Comparison of ENCODE assay signal across 16 cellular contexts in genomic region chr3:194755689-194756459, GRCh38.
"Had no signal": no experiment of that assay in that cellular context is flagged by ENCODE, and none has a peak within 500 bp of the region (broad histone marks: within the 10 kb centered on the region; RNA-seq: fewer than 3 reads in every experiment).

No MANE protein-coding gene starts in this region.

- H3K27me3 ChIP-seq: hepatocyte, ovary, right atrium auricular region, sigmoid colon, testis, tibial nerve had no signal

- H3K9me3 Mint-ChIP-seq: naive thymus-derived CD8-positive, alpha-beta T cell had no signal

- H3K9me3 ChIP-seq: mucosa of descending colon, ovary, right atrium auricular region, sigmoid colon, testis, tibial nerve had no signal

- H3K36me3 Mint-ChIP-seq: naive thymus-derived CD8-positive, alpha-beta T cell had no signal

- H3K4me2 ChIP-seq: hepatocyte had no signal

- H3K4me1 Mint-ChIP-seq: naive thymus-derived CD8-positive, alpha-beta T cell had no signal

- H2AFZ ChIP-seq: hepatocyte had no signal

- H3K4me3 ChIP-seq: dorsolateral prefrontal cortex, hepatocyte, mucosa of descending colon, ovary, right atrium auricular region, sigmoid colon, skin epidermis, testis, tibial nerve had no signal

- H3K36me3 ChIP-seq: ovary, right atrium auricular region, sigmoid colon, tibial nerve had no signal

- H3K27ac Mint-ChIP-seq: naive thymus-derived CD8-positive, alpha-beta T cell had no signal

- DNase-seq: cortex of kidney; effector CD8-positive, alpha-beta T cell; foreskin melanocyte; mammary epithelial cell; mucosa of descending colon; ovary; sigmoid colon; stimulated activated CD4-positive, alpha-beta T cell treated with anti-CD3 and anti-CD28 coated beads, Interleukin-12 subunit alpha, Interleukin-12 subunit beta, amount 100 ng/mL, for 4 hours; stimulated activated naive CD8-positive, alpha-beta T cell treated with anti-CD3 and anti-CD28 coated beads, Interleukin-15, Interleukin-2, amounts not matched to agents 100 U/mL and 50 U/mL, for 24 hours; testis had no signal

- H3K79me2 ChIP-seq: hepatocyte had no signal

- ATAC-seq: naive thymus-derived CD8-positive, alpha-beta T cell; stimulated activated naive CD8-positive, alpha-beta T cell treated with anti-CD3 and anti-CD28 coated beads, Interleukin-15, Interleukin-2, amounts not matched to agents 100 U/mL and 50 U/mL, for 24 hours had no signal

- H3K27ac ChIP-seq: hepatocyte, ovary had no signal

- H3K4me3 Mint-ChIP-seq: naive thymus-derived CD8-positive, alpha-beta T cell had no signal
